22 cellular contexts compared by ENCODE assay signal in genomic region chrX:57977992-57978391, GRCh38.
A peak's percentile ranks its signal among the peaks of the same experiment; 100 is the strongest.
DNase-seq lines count a peak whose midpoint lies in the region; ATAC-seq and TF ChIP-seq lines count a peak whose summit lies in the region.
"Had no signal": no experiment of that assay in that cellular context is flagged by ENCODE, and none has a peak within 500 bp of the region (broad histone marks: within the 10 kb centered on the region; RNA-seq: fewer than 3 reads in every experiment).

No MANE protein-coding gene starts in this region.

- H3K27ac ChIP-seq in A673 (ENCODE audit: low read depth, low read length, poor library complexity, severe bottlenecking) (no peak overlapping the region), DND-41 (ENCODE audit: low read length) (no peak overlapping the region)
- H3K27ac ChIP-seq: thoracic aorta had no signal

- H3K9me3 ChIP-seq in A673 (ENCODE audit: low read depth, low read length, poor library complexity, severe bottlenecking) (no peaks in the 10 kb centered on the region), DND-41 (ENCODE audit: insufficient read depth, low read length, severe bottlenecking) (no peaks in the 10 kb centered on the region)
- H3K9me3 ChIP-seq: thoracic aorta had no signal

- H3K4me1 ChIP-seq in A673 (ENCODE audit: insufficient read depth, low read length, poor library complexity, severe bottlenecking) (no peaks in the 10 kb centered on the region), DND-41 (ENCODE audit: insufficient read depth, low read length) (no peaks in the 10 kb centered on the region)

- no peaks in the 10 kb centered on the region for H3K27me3 ChIP-seq in A673 (replicated peaks; ENCODE audit: insufficient read depth, low read depth, low read length, poor library complexity)
- no peaks in the 10 kb centered on the region for H3K27me3 ChIP-seq in DND-41 (ENCODE audit: insufficient read depth, low read length, poor library complexity)

- POLR2A ChIA-PET in A673 (lab: Charles Lee; ENCODE audit: low non-redundant PET), result no interaction called here

- CTCF ChIA-PET in A673 (lab: Charles Lee), result no interaction called here

- H3K9ac ChIP-seq in DND-41 (ENCODE audit: low read depth, low read length), result no peak overlapping the region

- intact Hi-C loops in A673 (cut with micrococcal nuclease; ENCODE audit: unreplicated experiment), result no loop called here

- TF ChIP-seq CTCF in A673 (conservative IDR thresholded peaks at IDR 0.05; ENCODE audit: low read depth, low read length), result 0 out of 2 replicates have a peak, but pooled peaks have one; percentile 21
- TF ChIP-seq CTCF in DND-41 (IDR thresholded peaks at IDR 0.05; ENCODE audit: borderline replicate concordance, extremely low read depth, low read length, poor library complexity, severe bottlenecking), result peak; percentile 11

- DNase-seq in A673 (ENCODE audit: low spot score), result peak; percentile 9
- no peak for DNase-seq in DND-41
- DNase-seq in NCI-H1694 (lab: John Stamatoyannopoulos, UW), result peak; percentile 6
- peak; percentile 74 for DNase-seq in SHP77 treated with DMSO at 0.1 percent for 48 hours (lab: John Stamatoyannopoulos, UW)
- no peak for DNase-seq in NCI-H1436 treated with DMSO at 0.1 percent for 48 hours (lab: John Stamatoyannopoulos, UW)
- DNase-seq in NCI-H345 treated with DMSO at 0.1 percent for 48 hours (lab: John Stamatoyannopoulos, UW; ENCODE audit: unreplicated experiment), result no peak
- no peak for DNase-seq in pons (ENCODE audit: low spot score)
- DNase-seq in NCI-H2196 treated with DMSO at 0.1 percent for 48 hours (lab: John Stamatoyannopoulos, UW; ENCODE audit: unreplicated experiment), result no peak
- DNase-seq: activated CD4-positive, alpha-beta T cell treated with anti-CD3 and anti-CD28 coated beads, Interleukin-2, amount 10 ng/mL, durations not matched to agents 7 days and 5 days; activated CD8-positive, alpha-beta memory T cell treated with anti-CD3 and anti-CD28 coated beads, Interleukin-2, amount 10 ng/mL, durations not matched to agents 7 days and 5 days; activated naive CD8-positive, alpha-beta T cell treated with anti-CD3 and anti-CD28 coated beads for 36 hours; glutamatergic neuron; left cardiac atrium; naive B cell; NCI-H187; retina; stimulated activated CD4-positive, alpha-beta T cell treated with anti-CD3 and anti-CD28 coated beads, Interleukin-2, amount 100 ng/mL, for 48 hours; stimulated activated naive B cell treated with anti-CD40 and anti-IgM and Interleukin-4, amounts not matched to agents 10 μg/mL and 1 μg/mL and 100 μg/mL, for 72 hours; T-helper 17 cell had no signal

- H3K36me3 ChIP-seq in A673 (ENCODE audit: insufficient read depth, low read length, poor library complexity, severe bottlenecking) (no peaks in the 10 kb centered on the region), DND-41 (ENCODE audit: insufficient read depth, low read length) (no peaks in the 10 kb centered on the region)
- H3K36me3 ChIP-seq: thoracic aorta had no signal

- no peak for ATAC-seq in DND-41 (ENCODE audit: insufficient read depth, low read depth)
- ATAC-seq: activated CD8-positive, alpha-beta memory T cell treated with anti-CD3 and anti-CD28 coated beads, Interleukin-2, amount 10 ng/mL, durations not matched to agents 7 days and 5 days; activated T-helper 17 cell treated with anti-CD3 and anti-CD28 coated beads, Interleukin-2, amount 50 U/mL, for 72 hours; left cardiac atrium; stimulated activated naive B cell treated with anti-CD40 and anti-IgM and Interleukin-4, amounts not matched to agents 10 μg/mL and 1 μg/mL and 100 μg/mL, for 72 hours; T-helper 17 cell had no signal

- no peak overlapping the region for H3K4me3 ChIP-seq in A673 (ENCODE audit: low read depth, low read length, poor library complexity, severe bottlenecking)
- H3K4me3 ChIP-seq in DND-41 (ENCODE audit: low read depth in 1 of 2, low read length in 2 of 2), result no peak overlapping the region
- H3K4me3 ChIP-seq: smooth muscle cell, thoracic aorta had no signal

- H3K79me2 ChIP-seq in DND-41 (ENCODE audit: insufficient read depth, low read length), result no peaks in the 10 kb centered on the region

- BruUV-seq in A673 (replicated peaks; lab: Mats Ljungman, UMichigan), result no TSS peak

- H4K20me1 ChIP-seq in DND-41 (ENCODE audit: insufficient read depth, low read length), result no peaks in the 10 kb centered on the region

- H2AFZ ChIP-seq in DND-41 (ENCODE audit: low read depth, low read length), result no peak overlapping the region

- no peak overlapping the region for H3K4me2 ChIP-seq in DND-41 (ENCODE audit: insufficient read depth, low read length)
- H3K4me2 ChIP-seq: smooth muscle cell had no signal

Comparison
In these comparisons a context has a peak if more than half of its experiments do, and no peak if none do; other contexts are left out.
1. DNase-seq: peak in A673 (single experiment), NCI-H1694 (single experiment) and SHP77 treated with DMSO at 0.1 percent for 48 hours (single experiment); none in DND-41 (single experiment), NCI-H1436 treated with DMSO at 0.1 percent for 48 hours (single experiment), NCI-H345 treated with DMSO at 0.1 percent for 48 hours (single experiment), pons (single experiment) and NCI-H2196 treated with DMSO at 0.1 percent for 48 hours (single experiment).